In genomic region chr1:208209896-208210589, GRCh38 we compare ENCODE assay signal across 17 cellular contexts. TPM values are rescaled to one million over a fixed set of nuclear protein-coding genes. Genes with fewer than 3 reads are reported as not detected.
DNase-seq lines count a peak whose midpoint lies in the region; ATAC-seq, FAIRE-seq and TF ChIP-seq lines count a peak whose summit lies in the region.
"Had no signal": no experiment of that assay in that cellular context is flagged by ENCODE, and none has a peak within 500 bp of the region (broad histone marks: within the 10 kb centered on the region; RNA-seq: fewer than 3 reads in every experiment).

No MANE protein-coding gene starts in this region.

- peaks cover 82% of the 10 kb centered on the region for H3K79me2 ChIP-seq in endothelial cell of umbilical vein (ENCODE audit: control insufficient read depth, insufficient read depth, low read length)

- H2AFZ ChIP-seq in endothelial cell of umbilical vein (ENCODE audit: low read depth, low read length) (no peak overlapping the region), neuronal stem cell (ENCODE audit: low read length) (no peak overlapping the region)

- FAIRE-seq in endothelial cell of umbilical vein (lab: Jason Lieb, UNC): no peak
- FAIRE-seq: G401.6 had no signal

- no peak overlapping the region for H3K4me2 ChIP-seq in endothelial cell of umbilical vein (ENCODE audit: insufficient read depth, low read length)
- no peak overlapping the region for H3K4me2 ChIP-seq in neuronal stem cell (ENCODE audit: insufficient read depth, low read length, poor library complexity, severe bottlenecking)

- H4K8ac ChIP-seq in neuronal stem cell (ENCODE audit: low read depth, low read length): no peak overlapping the region

- POLR2A ChIA-PET in HEK293 (lab: Yijun Ruan, JAX) (no interaction called here), endothelial cell of umbilical vein (lab: Charles Lee) (no interaction called here)

- H2BK120ac ChIP-seq in neuronal stem cell (ENCODE audit: low read depth, low read length): no peak overlapping the region

- WGBS in neuronal stem cell (ENCODE audit: extremely low coverage in 2 of 2, insufficient read length in 2 of 2, insufficient replicate concordance in 1 of 2), 2 donors: no CpG with 5 or more reads among the region's 9 CpGs
- 89 to 94% methylated on average over 4 to 7 of the region's 9 CpGs for WGBS in gastroesophageal sphincter (ENCODE audit: low coverage in 1 of 2), 2 donors

- TF ChIP-seq CTCF in HEK293 (tag by site-specific recombination; IDR thresholded peaks at IDR 0.05) (no peak), RWPE2 (IDR thresholded peaks at IDR 0.05; ENCODE audit: poor library complexity, severe bottlenecking) (no peak), endothelial cell of umbilical vein (IDR thresholded peaks at IDR 0.05; ENCODE audit: extremely low read depth in 1 of 2, insufficient read depth in 1 of 2, low read depth in 1 of 2, low read length in 2 of 2) (no peak), gastroesophageal sphincter (IDR thresholded peaks at IDR 0.05) (no peak)

- no peaks in the 10 kb centered on the region for H3K27me3 ChIP-seq in RWPE2 (ENCODE audit: insufficient read depth, poor library complexity, severe bottlenecking)
- no peaks in the 10 kb centered on the region for H3K27me3 ChIP-seq in endothelial cell of umbilical vein (ENCODE audit: control insufficient read depth in 2 of 2, insufficient read depth in 2 of 2, low read length in 2 of 2)
- H3K27me3 ChIP-seq in neuronal stem cell (ENCODE audit: control insufficient read depth in 3 of 3, insufficient read depth in 3 of 3, low read depth in 1 of 3, low read length in 3 of 3): no peaks in the 10 kb centered on the region
- no peaks in the 10 kb centered on the region for H3K27me3 ChIP-seq in gastroesophageal sphincter
- H3K27me3 ChIP-seq: BE2C had no signal

- H3K23ac ChIP-seq in neuronal stem cell (ENCODE audit: low read depth, low read length, poor library complexity): no peak overlapping the region

- H2BK5ac ChIP-seq in neuronal stem cell (ENCODE audit: low read length): no peak overlapping the region

- H3K9me3 ChIP-seq in HEK293 (ENCODE audit: control insufficient read depth, insufficient read depth, low read depth, low read length) (no peaks in the 10 kb centered on the region), RWPE2 (ENCODE audit: severe bottlenecking) (no peaks in the 10 kb centered on the region), endothelial cell of umbilical vein (replicated peaks; ENCODE audit: control insufficient read depth, insufficient read depth, low read length) (no peaks in the 10 kb centered on the region), neuronal stem cell (replicated peaks in 1 of 2; ENCODE audit: control insufficient read depth in 2 of 2, insufficient read depth in 1 of 2, low read depth in 1 of 2, low read length in 2 of 2) (peaks cover 2 to 4% of the 10 kb centered on the region in 2 donors), gastroesophageal sphincter (no peaks in the 10 kb centered on the region)
- H3K9me3 ChIP-seq: BE2C had no signal

- DNase-seq in RWPE2 (ENCODE audit: low spot score) (no peak), endothelial cell of umbilical vein (ENCODE audit: low read depth, low spot score) (no peak), neuronal stem cell (ENCODE audit: low spot score) (no peak), OCI-M2 (lab: John Stamatoyannopoulos, UW; ENCODE audit: unreplicated experiment) (no peak), NCI-H1694 treated with DMSO at 0.1 percent for 48 hours (lab: John Stamatoyannopoulos, UW) (no peak)
- DNase-seq: BE2C; Calu3; CD4-positive, alpha-beta memory T cell; KBM-7; NCI-H1436 treated with DMSO at 0.1 percent for 48 hours; NCI-H2081; SHP77 had no signal

- no peak for ATAC-seq in RWPE2 (ENCODE audit: low read depth)
- ATAC-seq in GM21529 (IDR thresholded peaks at IDR 0.05; ENCODE audit: unreplicated experiment): no peak
- no peak for ATAC-seq in gastroesophageal sphincter
- ATAC-seq: SK-N-SH treated with all-trans-retinoic acid at 6 μM for 48 hours had no signal

- H4K91ac ChIP-seq in neuronal stem cell (ENCODE audit: low read depth, low read length, poor library complexity): no peak overlapping the region

- no peak for TF ChIP-seq EP300 in gastroesophageal sphincter (IDR thresholded peaks at IDR 0.05)

- H3K9me1 ChIP-seq in endothelial cell of umbilical vein (replicated peaks; ENCODE audit: control insufficient read depth, extremely low read depth, insufficient read depth, low read length): no peaks in the 10 kb centered on the region

- TF ChIP-seq POLR2A in endothelial cell of umbilical vein (IDR thresholded peaks at IDR 0.05; ENCODE audit: low read depth, low read length): no peak
- no peak for TF ChIP-seq POLR2A in gastroesophageal sphincter (IDR thresholded peaks at IDR 0.05)

- no peaks in the 10 kb centered on the region for H3K79me1 ChIP-seq in neuronal stem cell (ENCODE audit: low read depth, low read length)

- peak overlapping the region; percentile 82 for H2AK5ac ChIP-seq in neuronal stem cell (ENCODE audit: low read depth, low read length)

- H3K36me3 ChIP-seq in HEK293 (ENCODE audit: control insufficient read depth in 2 of 2, insufficient read depth in 1 of 2, low read length in 2 of 2) (peaks cover 0 to 23% of the 10 kb centered on the region in 2 experiments; a peak in 2 of 3 replicates), RWPE2 (ENCODE audit: low read depth) (peaks cover 43% of the 10 kb centered on the region), endothelial cell of umbilical vein (ENCODE audit: control insufficient read depth in 2 of 2, extremely low read depth in 1 of 2, insufficient read depth in 2 of 2, low read length in 2 of 2) (peaks cover 12 to 22% of the 10 kb centered on the region in 2 experiments), neuronal stem cell (replicated peaks in 1 of 2; ENCODE audit: control insufficient read depth in 2 of 2, insufficient read depth in 2 of 2, low read length in 2 of 2) (peaks cover 0 to 2% of the 10 kb centered on the region in 2 donors), gastroesophageal sphincter (peaks cover 0 to 72% of the 10 kb centered on the region in 2 donors)

- dilution Hi-C loops in endothelial cell of umbilical vein (cut with MboI; ENCODE audit: extremely low pct_ligation_motif_present, low sequenced_read_pairs): no loop called here

- no peak overlapping the region for H3K4me3 ChIP-seq in HEK293 (ENCODE audit: low read depth, low read length)
- H3K4me3 ChIP-seq in RWPE2 (ENCODE audit: severe bottlenecking): no peak overlapping the region
- H3K4me3 ChIP-seq in endothelial cell of umbilical vein (replicated peaks in 1 of 3; ENCODE audit: insufficient read depth in 1 of 3, low read depth in 1 of 3, low read length in 3 of 3): no peak overlapping the region
- H3K4me3 ChIP-seq in neuronal stem cell (ENCODE audit: low read length in 2 of 2): no peak overlapping the region
- no peak overlapping the region for H3K4me3 ChIP-seq in gastroesophageal sphincter

- BruUV-seq in endothelial cell of umbilical vein (replicated peaks; lab: Mats Ljungman, UMichigan): no TSS peak

- intact Hi-C loops in endothelial cell of umbilical vein (cut with micrococcal nuclease): no loop called here

- H3K9ac ChIP-seq in endothelial cell of umbilical vein (replicated peaks; ENCODE audit: extremely low read depth, insufficient read depth, low read length): no peak overlapping the region
- no peak overlapping the region for H3K9ac ChIP-seq in neuronal stem cell (ENCODE audit: low read depth, low read length, poor library complexity)

- H4K20me1 ChIP-seq in endothelial cell of umbilical vein (replicated peaks; ENCODE audit: control insufficient read depth, extremely low read depth, insufficient read depth, low read length): no peaks in the 10 kb centered on the region

- CTCF ChIA-PET in HEK293 (lab: Yijun Ruan, JAX) (interaction anchor here (0.6 to 1.8 kb wide), 4 partner anchors 29 to 539 kb away, joined by 4 to 6 read pairs (median 4); partner anchors contain the start of gene PLXNA2), endothelial cell of umbilical vein (lab: Charles Lee) (interaction anchor here (1.0 to 32.5 kb wide), 3 partner anchors 10 to 78 kb away, joined by 4 to 714 read pairs (median 5); partner anchors contain the start of gene PLXNA2)

- H3K4me1 ChIP-seq in HEK293 (ENCODE audit: control insufficient read depth, insufficient read depth, low read length) (0 out of 2 replicates have a peak, but pooled peaks cover 2% of the 10 kb centered on the region), RWPE2 (ENCODE audit: insufficient read depth, poor library complexity, severe bottlenecking) (peaks cover 46% of the 10 kb centered on the region), endothelial cell of umbilical vein (ENCODE audit: control insufficient read depth, extremely low read depth, insufficient read depth, low read length) (peaks cover 94% of the 10 kb centered on the region), neuronal stem cell (ENCODE audit: control insufficient read depth in 2 of 2, insufficient read depth in 1 of 2, low read depth in 1 of 2, low read length in 2 of 2) (peaks cover 8 to 9% of the 10 kb centered on the region in 2 donors), gastroesophageal sphincter (peaks cover 0 to 83% (median 25%) of the 10 kb centered on the region in 3 donors)
- H3K4me1 ChIP-seq: BE2C had no signal

- H3K27ac ChIP-seq in HEK293 (ENCODE audit: extremely low read depth, low read depth, low read length): no peak overlapping the region
- H3K27ac ChIP-seq in RWPE2 (ENCODE audit: poor library complexity, severe bottlenecking): peak overlapping the region; percentile 95
- peak overlapping the region; percentile 94 for H3K27ac ChIP-seq in endothelial cell of umbilical vein (ENCODE audit: insufficient read depth, low read depth, low read length)
- no peak overlapping the region for H3K27ac ChIP-seq in neuronal stem cell (replicated peaks; ENCODE audit: low read length)
- H3K27ac ChIP-seq in gastroesophageal sphincter: no peak overlapping the region

- H2BK15ac ChIP-seq in neuronal stem cell (ENCODE audit: low read length): no peak overlapping the region

- no peak overlapping the region for H3K14ac ChIP-seq in neuronal stem cell (ENCODE audit: low read length)

- H2BK12ac ChIP-seq in neuronal stem cell (ENCODE audit: low read length): no peak overlapping the region

- H3K18ac ChIP-seq in neuronal stem cell (ENCODE audit: low read length): peak overlapping the region; percentile 46

- no peak overlapping the region for H3K4ac ChIP-seq in neuronal stem cell (ENCODE audit: low read length)

RNA-seq across cellular contexts. Expression of gene PLXNA2, which starts 34.1 kb away (rescaled TPM):
- total RNA-seq in endothelial cell of umbilical vein (229 and 302 TPM in 2 replicates), gastroesophageal sphincter (10 to 100 TPM; 12.5 to 38.3 (median 32.0) TPM)
- polyA plus RNA-seq in endothelial cell of umbilical vein: 42.6 and 43.3 TPM in 2 replicates
- polyA plus RNA-seq in endothelial cell of umbilical vein (2011; cell fraction: cytosol; rRNA removed): 45.8 and 46.2 TPM in 2 replicates
- 246 and 252 TPM in 2 replicates for polyA plus RNA-seq in endothelial cell of umbilical vein (2011; cell fraction: nucleus; rRNA removed)
- 71.3 and 100 TPM in 2 replicates for polyA plus RNA-seq in endothelial cell of umbilical vein (2012)
- polyA minus RNA-seq in endothelial cell of umbilical vein: 148 and 179 TPM in 2 replicates
- 4.7 TPM for polyA minus RNA-seq in endothelial cell of umbilical vein (2011; cell fraction: cytosol; rRNA and poly(A)+ RNA removed)
- polyA minus RNA-seq in endothelial cell of umbilical vein (2011; cell fraction: nucleus; rRNA and poly(A)+ RNA removed): 206 and 227 TPM in 2 replicates
- polyA plus RNA-seq in neuronal stem cell (2013, experiment 1 of 2): 1.2 TPM
- polyA plus RNA-seq in neuronal stem cell (2013, experiment 2 of 2): 1.1 TPM

Comparison
In these comparisons a context has a peak if more than half of its experiments do, and no peak if none do; other contexts are left out.
1. H3K27ac ChIP-seq: peak in RWPE2 (single experiment) and endothelial cell of umbilical vein (single experiment); none in HEK293 (single experiment), neuronal stem cell (single experiment) and gastroesophageal sphincter (0 of 4).